11 cellular contexts compared by ENCODE assay signal in the genomic region with DNA sequence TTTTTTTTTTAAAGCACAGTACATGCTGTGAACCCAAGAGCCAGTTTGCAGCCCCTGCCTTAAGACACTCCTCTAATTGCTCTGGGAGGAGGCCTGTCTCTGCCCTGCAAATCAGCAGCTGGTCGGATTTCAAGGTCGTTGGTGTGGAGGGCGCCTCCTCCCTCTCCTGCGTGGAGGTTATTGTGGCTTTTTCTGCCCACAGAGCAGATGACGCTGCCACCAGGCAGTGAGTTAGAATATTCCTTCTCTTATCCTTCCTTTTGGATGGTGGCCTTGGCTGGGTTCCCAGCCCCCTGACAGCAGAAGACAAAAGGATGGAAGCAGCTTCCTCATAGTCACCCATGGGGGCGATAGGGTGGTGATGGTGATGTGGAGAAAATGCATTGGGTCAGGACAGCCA.
DNase-seq lines count a peak whose midpoint lies in the region; ATAC-seq and TF ChIP-seq lines count a peak whose summit lies in the region.
"Had no signal": no experiment of that assay in that cellular context is flagged by ENCODE, and none has a peak within 500 bp of the region (broad histone marks: within the 10 kb centered on the region; RNA-seq: fewer than 3 reads in every experiment).

No MANE protein-coding gene starts in this region.

- no peak overlapping the region for H3K27ac ChIP-seq in right atrium auricular region
- peak overlapping the region in 1 of 2 donors; percentile 14 for H3K27ac ChIP-seq in testis

- DNase-seq in right atrium auricular region (ENCODE audit: low spot score) (peak; percentile 18), Right ventricle myocardium inferior (ENCODE audit: missing footprints) (no peak), NOMO-1 treated with DMSO at 0.1 percent for 48 hours (lab: John Stamatoyannopoulos, UW; ENCODE audit: unreplicated experiment) (peak; percentile 19), testis (peak; percentile 81), GM20000 (ENCODE audit: low spot score) (no peak), lower leg skin (ENCODE audit: low spot score in 2 of 2) (no peak), NCI-H1436 (lab: John Stamatoyannopoulos, UW) (no peak)
- DNase-seq: mesendoderm, NCI-H2107 had no signal

- TF ChIP-seq CTCF in right atrium auricular region (IDR thresholded peaks at IDR 0.05) (no peak), brain (conservative IDR thresholded peaks at IDR 0.05) (no peak), testis (IDR thresholded peaks at IDR 0.05) (no peak), GM20000 (IDR thresholded peaks at IDR 0.05; ENCODE audit: extremely low read depth, missing control alignments) (no peak), lower leg skin (IDR thresholded peaks at IDR 0.05) (no peak)

- WGBS in testis, 2 donors = 18 to 45% methylated on average over 6 of the region's 6 CpGs
- 30 to 31% methylated on average over 6 of the region's 6 CpGs for WGBS in lower leg skin, 2 donors

- no peaks in the 10 kb centered on the region for H3K36me3 Mint-ChIP-seq in brain

- no peak overlapping the region for H3K4me3 Mint-ChIP-seq in brain

- no peaks in the 10 kb centered on the region for H3K9me3 ChIP-seq in right atrium auricular region
- no peaks in the 10 kb centered on the region for H3K9me3 ChIP-seq in testis

- H3K9me3 Mint-ChIP-seq in brain = peaks cover 0 to 2% (median 0%) of the 10 kb centered on the region in 5 experiments

- no peaks in the 10 kb centered on the region for H3K36me3 ChIP-seq in right atrium auricular region
- H3K36me3 ChIP-seq in testis (ENCODE audit: low read depth, missing control alignments) = no peaks in the 10 kb centered on the region

- H3K27me3 ChIP-seq in right atrium auricular region = no peaks in the 10 kb centered on the region
- no peaks in the 10 kb centered on the region for H3K27me3 ChIP-seq in testis

- no peak for ATAC-seq in Right ventricle myocardium inferior
- ATAC-seq: Panc1 had no signal

- peak overlapping the region in 3 of 5 experiments; percentile 7 to 44 (median 13) for H3K27ac Mint-ChIP-seq in brain

- no peaks in the 10 kb centered on the region for H3K4me1 ChIP-seq in right atrium auricular region
- peaks cover 16% of the 10 kb centered on the region for H3K4me1 ChIP-seq in testis

- peaks cover 2% of the 10 kb centered on the region for H3K27me3 Mint-ChIP-seq in brain

- H3K4me3 ChIP-seq in right atrium auricular region (no peak overlapping the region), testis (no peak overlapping the region), lower leg skin (ENCODE audit: low read depth, poor library complexity, severe bottlenecking) (no peak overlapping the region)

- TF ChIP-seq POLR2A in testis (IDR thresholded peaks at IDR 0.05) (no peak), lower leg skin (IDR thresholded peaks at IDR 0.05) (no peak)

- peaks cover 14% of the 10 kb centered on the region for H3K4me1 Mint-ChIP-seq in brain

- intact Hi-C loops in Right ventricle myocardium inferior (cut with DNase I) (no loop called here), testis (cut with DNase I; ENCODE audit: low total_unique reads) (no loop called here), lower leg skin (cut with DNase I; ENCODE audit: low total_unique reads) (no loop called here)

Comparison
In these comparisons a context has a peak if more than half of its experiments do, and no peak if none do; other contexts are left out.
1. DNase-seq: peak in right atrium auricular region (single experiment), NOMO-1 treated with DMSO at 0.1 percent for 48 hours (single experiment) and testis (single experiment); none in Right ventricle myocardium inferior (single experiment), GM20000 (single experiment), lower leg skin (0 of 2) and NCI-H1436 (single experiment).